ENCODE assay signal across 12 cellular contexts in the genomic region with DNA sequence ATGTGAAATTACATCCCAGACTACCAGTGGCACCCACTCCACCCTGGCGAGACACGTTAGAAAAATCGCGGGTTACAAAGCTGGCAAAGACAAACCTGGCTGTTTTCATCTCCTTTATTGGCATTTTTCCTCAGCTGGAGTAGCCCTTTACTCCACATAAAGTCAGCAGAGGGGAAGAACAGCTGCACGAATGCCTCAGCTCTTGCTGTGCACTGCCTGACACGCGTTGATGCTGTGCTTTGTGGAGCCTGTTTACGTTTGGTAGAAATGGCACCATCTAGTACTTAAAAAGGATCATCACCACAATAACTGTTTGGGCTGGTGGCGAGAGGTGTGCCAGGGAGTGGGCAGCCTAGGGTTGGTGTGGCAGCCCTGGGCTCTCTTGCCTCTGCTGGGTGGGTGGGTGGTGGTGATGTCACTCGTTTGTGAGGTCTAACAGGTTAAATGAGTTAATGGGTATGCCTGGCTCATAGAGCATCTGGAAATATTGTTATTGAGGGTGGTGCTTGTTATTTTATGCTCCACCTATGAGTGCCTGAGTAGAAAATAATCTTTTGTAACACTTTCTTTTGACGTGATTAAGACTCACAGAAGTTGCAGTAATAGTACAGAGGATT. TPM values are rescaled to one million over a fixed set of nuclear protein-coding genes. Genes with fewer than 3 reads are reported as not detected.
DNase-seq lines count a peak whose midpoint lies in the region; ATAC-seq and TF ChIP-seq lines count a peak whose summit lies in the region.
"Had no signal": no experiment of that assay in that cellular context is flagged by ENCODE, and none has a peak within 500 bp of the region (broad histone marks: within the 10 kb centered on the region; RNA-seq: fewer than 3 reads in every experiment).

No MANE protein-coding gene starts in this region.

- CTCF ChIA-PET in Caco-2 (lab: Charles Lee), result no interaction called here

- TF ChIP-seq CTCF in Caco-2 (IDR thresholded peaks at IDR 0.05; ENCODE audit: insufficient read depth in 1 of 2, low read depth in 1 of 2, low read length in 1 of 2, severe bottlenecking in 1 of 2, unreplicated experiment in 1 of 2) (no peak), progenitor cell of endocrine pancreas (IDR thresholded peaks at IDR 0.05; ENCODE audit: unreplicated experiment) (no peak), endodermal cell (conservative IDR thresholded peaks at IDR 0.05) (no peak)

- H3K27ac Mint-ChIP-seq in Caco-2 (ENCODE audit: unreplicated experiment), result peak overlapping the region; percentile 26
- peak overlapping the region; percentile 73 for H3K27ac Mint-ChIP-seq in progenitor cell of endocrine pancreas
- no peak overlapping the region for H3K27ac Mint-ChIP-seq in endodermal cell
- H3K27ac Mint-ChIP-seq: activated CD8-positive, alpha-beta memory T cell treated with anti-CD3 and anti-CD28 coated beads, Interleukin-2, amount 10 ng/mL, durations not matched to agents 7 days and 5 days; memory B cell had no signal

- DNase-seq in Caco-2, result no peak
- DNase-seq in NCI-H1694 (lab: John Stamatoyannopoulos, UW), result peak; percentile 21
- DNase-seq in progenitor cell of endocrine pancreas (ENCODE audit: low spot score, unreplicated experiment), result no peak
- DNase-seq in endodermal cell, result no peak
- DNase-seq: activated CD8-positive, alpha-beta memory T cell treated with anti-CD3 and anti-CD28 coated beads, Interleukin-2, amount 10 ng/mL, durations not matched to agents 7 days and 5 days; effector CD4-positive, alpha-beta T cell; gastrocnemius medialis had no signal

- H3K9me3 ChIP-seq in Caco-2 (no peaks in the 10 kb centered on the region), duodenal mucosa (ENCODE audit: control insufficient read depth in 1 of 2, low read length in 2 of 2) (no peaks in the 10 kb centered on the region), endodermal cell (ENCODE audit: control insufficient read depth, low read length) (no peaks in the 10 kb centered on the region)
- H3K9me3 ChIP-seq: gastrocnemius medialis had no signal

- H3K27me3 ChIP-seq in Caco-2 (replicated peaks; ENCODE audit: control insufficient read depth, insufficient read depth, low read length), result no peaks in the 10 kb centered on the region
- H3K27me3 ChIP-seq in duodenal mucosa (ENCODE audit: control insufficient read depth in 1 of 2, insufficient read depth in 2 of 2, low read length in 2 of 2), result no peaks in the 10 kb centered on the region
- no peaks in the 10 kb centered on the region for H3K27me3 ChIP-seq in endodermal cell (ENCODE audit: control insufficient read depth, insufficient read depth, low read length, poor library complexity, severe bottlenecking)
- H3K27me3 ChIP-seq: gastrocnemius medialis had no signal

- H3K4me3 ChIP-seq in Caco-2 (ENCODE audit: low read depth, low read length) (no peak overlapping the region), duodenal mucosa (ENCODE audit: low read depth in 1 of 2, low read length in 2 of 2) (no peak overlapping the region), endodermal cell (ENCODE audit: low read length) (no peak overlapping the region)
- H3K4me3 ChIP-seq: gastrocnemius medialis, GM12878 had no signal

- H3K27me3 Mint-ChIP-seq in Caco-2 (ENCODE audit: insufficient read depth, unreplicated experiment), result no peaks in the 10 kb centered on the region
- H3K27me3 Mint-ChIP-seq in progenitor cell of endocrine pancreas, result no peaks in the 10 kb centered on the region
- H3K27me3 Mint-ChIP-seq in endodermal cell (ENCODE audit: insufficient read depth), result no peaks in the 10 kb centered on the region
- H3K27me3 Mint-ChIP-seq: activated CD8-positive, alpha-beta memory T cell treated with anti-CD3 and anti-CD28 coated beads, Interleukin-2, amount 10 ng/mL, durations not matched to agents 7 days and 5 days; memory B cell had no signal

- no peak overlapping the region for H3K27ac ChIP-seq in duodenal mucosa (ENCODE audit: low read depth, low read length)
- H3K27ac ChIP-seq in endodermal cell (ENCODE audit: low read depth, low read length), result no peak overlapping the region
- H3K27ac ChIP-seq: gastrocnemius medialis had no signal

- WGBS in endodermal cell (ENCODE audit: insufficient coverage in 1 of 2, insufficient read length in 1 of 2), 2 experiments, result 91 to 95% methylated on average over 6 to 11 of the region's 11 CpGs

- BruUV-seq in Caco-2 (replicated peaks; lab: Mats Ljungman, UMichigan), result no TSS peak

- H3K9me3 Mint-ChIP-seq in Caco-2 (ENCODE audit: unreplicated experiment) (no peaks in the 10 kb centered on the region), progenitor cell of endocrine pancreas (ENCODE audit: low read depth) (no peaks in the 10 kb centered on the region), endodermal cell (no peaks in the 10 kb centered on the region)
- H3K9me3 Mint-ChIP-seq: memory B cell had no signal

- H3K36me3 ChIP-seq in Caco-2 (ENCODE audit: control insufficient read depth, insufficient read depth, low read length), result no peaks in the 10 kb centered on the region; the same call in 1 of the 2 replicates
- peaks cover 0 to 12% of the 10 kb centered on the region in 2 donors for H3K36me3 ChIP-seq in duodenal mucosa (ENCODE audit: control insufficient read depth in 1 of 2, insufficient read depth in 2 of 2, low read length in 2 of 2)
- peaks cover 27% of the 10 kb centered on the region for H3K36me3 ChIP-seq in endodermal cell (ENCODE audit: control insufficient read depth, insufficient read depth, low read length)
- H3K36me3 ChIP-seq: gastrocnemius medialis had no signal

- intact Hi-C loops in Caco-2 (cut with micrococcal nuclease; ENCODE audit: unreplicated experiment), result no loop called here

- peak overlapping the region; percentile 4 to 27 for H3K9ac ChIP-seq in duodenal mucosa (ENCODE audit: low read depth in 1 of 2, low read length in 2 of 2)
- no peak overlapping the region for H3K9ac ChIP-seq in endodermal cell (ENCODE audit: extremely low read depth, low read length, poor library complexity, severe bottlenecking)

- POLR2A ChIA-PET in Caco-2 (lab: Charles Lee), result interaction anchor here (0.6 kb wide), 1 partner anchor 307 kb away, joined by 7 read pairs; no protein-coding TSS in a partner anchor

- H3K4me1 ChIP-seq in Caco-2 (peaks cover 37% of the 10 kb centered on the region), duodenal mucosa (ENCODE audit: control insufficient read depth in 1 of 2, insufficient read depth in 2 of 2, low read length in 2 of 2) (peaks cover 61 to 64% of the 10 kb centered on the region in 2 donors), endodermal cell (ENCODE audit: control insufficient read depth, insufficient read depth, low read length) (no peaks in the 10 kb centered on the region)

- H3K4me1 Mint-ChIP-seq in Caco-2 (ENCODE audit: low read depth, unreplicated experiment), result peaks cover 19% of the 10 kb centered on the region
- peaks cover 43% of the 10 kb centered on the region for H3K4me1 Mint-ChIP-seq in progenitor cell of endocrine pancreas (ENCODE audit: low read depth)
- no peaks in the 10 kb centered on the region for H3K4me1 Mint-ChIP-seq in endodermal cell

- H3K4me3 Mint-ChIP-seq in Caco-2 (ENCODE audit: unreplicated experiment) (no peak overlapping the region), progenitor cell of endocrine pancreas (ENCODE audit: low read depth) (no peak overlapping the region), endodermal cell (no peak overlapping the region)
- H3K4me3 Mint-ChIP-seq: activated CD8-positive, alpha-beta memory T cell treated with anti-CD3 and anti-CD28 coated beads, Interleukin-2, amount 10 ng/mL, durations not matched to agents 7 days and 5 days; memory B cell had no signal

- H3K36me3 Mint-ChIP-seq in Caco-2 (ENCODE audit: insufficient read depth, unreplicated experiment) (peaks cover 14% of the 10 kb centered on the region), progenitor cell of endocrine pancreas (ENCODE audit: insufficient read depth) (peaks cover 4% of the 10 kb centered on the region), endodermal cell (ENCODE audit: low read depth) (peaks cover 23% of the 10 kb centered on the region)

- ATAC-seq in HG03135 (IDR thresholded peaks at IDR 0.05; ENCODE audit: unreplicated experiment), result no peak
- no peak for ATAC-seq in GM19351 (IDR thresholded peaks at IDR 0.05; ENCODE audit: unreplicated experiment)
- ATAC-seq: activated CD8-positive, alpha-beta memory T cell treated with anti-CD3 and anti-CD28 coated beads, Interleukin-2, amount 10 ng/mL, durations not matched to agents 7 days and 5 days; gastrocnemius medialis; GM12878 had no signal

RNA-seq across cellular contexts. Expression of a gene that starts 16.4 kb away (rescaled TPM):
- total RNA-seq in Caco-2 (2022), result 37.2 and 37.3 TPM in 2 replicates
- total RNA-seq in progenitor cell of endocrine pancreas, result 63.6 and 67.0 TPM in 2 replicates
- 10 to 100 TPM; 36.4 to 51.4 TPM for total RNA-seq in endodermal cell
- polyA plus RNA-seq in endodermal cell (2013, experiment 1 of 2), result 31.1 TPM
- 31.1 TPM for polyA plus RNA-seq in endodermal cell (2013, experiment 2 of 2)

RNA-seq across cellular contexts. Expression of a gene that starts 56.8 kb away (rescaled TPM):
- total RNA-seq in Caco-2 (2022) (209 TPM in 2 replicates), progenitor cell of endocrine pancreas (445 and 460 TPM in 2 replicates), endodermal cell (100 to 1,000 TPM; 365 to 380 TPM)
- polyA plus RNA-seq in endodermal cell (2013, experiment 1 of 2), result 409 TPM
- 399 TPM for polyA plus RNA-seq in endodermal cell (2013, experiment 2 of 2)

RNA-seq across cellular contexts. Expression of a gene that starts 57.0 kb away (rescaled TPM):
- 350 and 379 TPM in 2 replicates for total RNA-seq in Caco-2 (2022)
- 388 and 399 TPM in 2 replicates for total RNA-seq in progenitor cell of endocrine pancreas
- total RNA-seq in endodermal cell, result 100 to 1,000 TPM; 344 to 374 TPM
- 216 TPM for polyA plus RNA-seq in endodermal cell (2013, experiment 1 of 2)
- 217 TPM for polyA plus RNA-seq in endodermal cell (2013, experiment 2 of 2)
